ENCODE assay signal across 7 cellular contexts in genomic region chr9:120916573-120916972, GRCh38. TPM values are rescaled to one million over a fixed set of nuclear protein-coding genes. Genes with fewer than 3 reads are reported as not detected.
DNase-seq lines count a peak whose midpoint lies in the region; ATAC-seq and TF ChIP-seq lines count a peak whose summit lies in the region.

No MANE protein-coding gene starts in this region.

- peak overlapping the region; percentile 83 for H3K27ac Mint-ChIP-seq in activated naive CD8-positive, alpha-beta T cell treated with anti-CD3 and anti-CD28 coated beads, Interleukin-2, amount 10 ng/mL, durations not matched to agents 7 days and 5 days
- peak overlapping the region; percentile 32 for H3K27ac Mint-ChIP-seq in stimulated activated memory B cell treated with anti-CD40 and anti-IgM and Interleukin-4, amounts not matched to agents 10 μg/mL and 1 μg/mL and 100 μg/mL, for 72 hours

- no peaks in the 10 kb centered on the region for H4K20me1 ChIP-seq in IMR-90 (ENCODE audit: insufficient read depth, low read length)

- peak; percentile 47 for TF ChIP-seq CTCF in IMR-90 (conservative IDR thresholded peaks at IDR 0.05; ENCODE audit: low read depth, low read length)

- no peak overlapping the region for H3K4ac ChIP-seq in IMR-90 (ENCODE audit: low read depth, low read length)

- no peak for TF ChIP-seq POLR2A in IMR-90 (IDR thresholded peaks at IDR 0.05; ENCODE audit: low read depth, low read length)

- 0 out of 2 replicates have a peak overlapping the region, but pooled peaks have one; percentile 20 for H2BK20ac ChIP-seq in IMR-90 (ENCODE audit: low read depth, low read length)

- peaks cover 68% of the 10 kb centered on the region for H3K36me3 Mint-ChIP-seq in activated naive CD8-positive, alpha-beta T cell treated with anti-CD3 and anti-CD28 coated beads, Interleukin-2, amount 10 ng/mL, durations not matched to agents 7 days and 5 days
- H3K36me3 Mint-ChIP-seq in stimulated activated memory B cell treated with anti-CD40 and anti-IgM and Interleukin-4, amounts not matched to agents 10 μg/mL and 1 μg/mL and 100 μg/mL, for 72 hours, result peaks cover 96% of the 10 kb centered on the region

- dilution Hi-C loops in IMR-90 (cut with HindIII; ENCODE audit: low sequenced_read_pairs, unreplicated experiment), result no loop called here

- H3K9ac ChIP-seq in IMR-90 (ENCODE audit: low read depth, low read length), result no peak overlapping the region

- H3K4me1 ChIP-seq in IMR-90 (ENCODE audit: control insufficient read depth, insufficient read depth, low read length), result peaks cover 16% of the 10 kb centered on the region

- no peak overlapping the region for H4K5ac ChIP-seq in IMR-90 (ENCODE audit: low read depth, low read length)

- no peak overlapping the region for H4K91ac ChIP-seq in IMR-90 (ENCODE audit: insufficient read depth, low read depth, low read length)

- no peak overlapping the region for H3K56ac ChIP-seq in IMR-90 (ENCODE audit: extremely low read depth, insufficient read depth, low read length)

- H3K27me3 Mint-ChIP-seq in activated naive CD8-positive, alpha-beta T cell treated with anti-CD3 and anti-CD28 coated beads, Interleukin-2, amount 10 ng/mL, durations not matched to agents 7 days and 5 days, result no peaks in the 10 kb centered on the region
- no peaks in the 10 kb centered on the region for H3K27me3 Mint-ChIP-seq in stimulated activated memory B cell treated with anti-CD40 and anti-IgM and Interleukin-4, amounts not matched to agents 10 μg/mL and 1 μg/mL and 100 μg/mL, for 72 hours

- peaks cover 14% of the 10 kb centered on the region for H3K9me1 ChIP-seq in IMR-90 (ENCODE audit: insufficient read depth, low read length)

- peak; percentile 49 for TF ChIP-seq RAD21 in IMR-90 (IDR thresholded peaks at IDR 0.05; ENCODE audit: low read length)

- H2BK5ac ChIP-seq in IMR-90 (ENCODE audit: low read depth, low read length, poor library complexity, severe bottlenecking), result no peak overlapping the region

- no peak overlapping the region for H3K4me2 ChIP-seq in IMR-90 (ENCODE audit: low read depth, low read length)

- H4K8ac ChIP-seq in IMR-90 (ENCODE audit: low read depth in 2 of 2, low read length in 2 of 2), result no peak overlapping the region

- H3K36me3 ChIP-seq in IMR-90 (ENCODE audit: control insufficient read depth, insufficient read depth, low read length), result peaks cover 2% of the 10 kb centered on the region; the same call in 1 of the 2 replicates

- no peaks in the 10 kb centered on the region for H3K27me3 ChIP-seq in IMR-90 (ENCODE audit: control insufficient read depth, insufficient read depth, low read length)

- H2BK120ac ChIP-seq in IMR-90 (ENCODE audit: low read depth, low read length), result no peak overlapping the region

- H3K14ac ChIP-seq in IMR-90 (replicated peaks; ENCODE audit: low read depth, low read length), result no peak overlapping the region

- H2AK5ac ChIP-seq in IMR-90 (ENCODE audit: low read depth, low read length), result peak overlapping the region; percentile 83; the same call in 1 of the 2 replicates

- peaks cover 0 to 17% of the 10 kb centered on the region in 2 experiments; a peak in 2 of 4 replicates for H3K79me1 ChIP-seq in IMR-90 (ENCODE audit: low read depth in 1 of 2, low read length in 2 of 2)

- H3K18ac ChIP-seq in IMR-90 (ENCODE audit: low read depth, low read length), result no peak overlapping the region

- no peak overlapping the region for H2BK15ac ChIP-seq in IMR-90 (ENCODE audit: low read depth, low read length)

- H3K9me3 Mint-ChIP-seq in activated naive CD8-positive, alpha-beta T cell treated with anti-CD3 and anti-CD28 coated beads, Interleukin-2, amount 10 ng/mL, durations not matched to agents 7 days and 5 days, result peaks cover 5% of the 10 kb centered on the region
- H3K9me3 Mint-ChIP-seq in stimulated activated memory B cell treated with anti-CD40 and anti-IgM and Interleukin-4, amounts not matched to agents 10 μg/mL and 1 μg/mL and 100 μg/mL, for 72 hours, result peaks cover 2% of the 10 kb centered on the region

- 0 out of 2 replicates have a peak, but pooled peaks cover 2% of the 10 kb centered on the region for H3K9me3 ChIP-seq in IMR-90 (ENCODE audit: control insufficient read depth, insufficient read depth, low read length)

- in situ Hi-C loops in IMR-90 (cut with MboI; ENCODE audit: low sequenced_read_pairs), result no loop called here

- no peak overlapping the region for H3K23ac ChIP-seq in IMR-90 (ENCODE audit: low read depth, low read length)

- intact Hi-C loops in IMR-90 (cut with micrococcal nuclease) (no loop called here), left ventricle myocardium superior (cut with micrococcal nuclease) (no loop called here)

- no CpG with 5 or more reads among the region's 3 CpGs for WGBS in IMR-90 (ENCODE audit: extremely low coverage in 2 of 2, insufficient read length in 1 of 2), 2 experiments

- DNase-seq in IMR-90 (peak; percentile 64), left ventricle myocardium superior (peak; percentile 81), activated gamma-delta T cell (lab: John Stamatoyannopoulos, UW) (no peak), occipital lobe (lab: John Stamatoyannopoulos, UW) (no peak), cerebellar cortex (ENCODE audit: low spot score) (no peak)
- DNase-seq in activated naive CD8-positive, alpha-beta T cell treated with anti-CD3 and anti-CD28 coated beads, Interleukin-2, amount 10 ng/mL, durations not matched to agents 7 days and 5 days, result no peak

- H3K4me1 Mint-ChIP-seq in activated naive CD8-positive, alpha-beta T cell treated with anti-CD3 and anti-CD28 coated beads, Interleukin-2, amount 10 ng/mL, durations not matched to agents 7 days and 5 days, result peaks cover 66% of the 10 kb centered on the region
- peaks cover 87% of the 10 kb centered on the region for H3K4me1 Mint-ChIP-seq in stimulated activated memory B cell treated with anti-CD40 and anti-IgM and Interleukin-4, amounts not matched to agents 10 μg/mL and 1 μg/mL and 100 μg/mL, for 72 hours

- no peak overlapping the region for H3K27ac ChIP-seq in IMR-90 (ENCODE audit: insufficient read depth, low read length)

- POLR2A ChIA-PET in IMR-90 (lab: Charles Lee; ENCODE audit: unreplicated experiment), result no interaction called here
- POLR2A ChIA-PET in activated naive CD8-positive, alpha-beta T cell treated with anti-CD3 and anti-CD28 coated beads, Interleukin-2, amount 10 ng/mL, durations not matched to agents 7 days and 5 days (lab: Charles Lee), result interaction anchor here (0.7 to 2.9 kb wide), 11 partner anchors 9 to 39 kb away, joined by 3 to 38 read pairs (median 10); partner anchors contain the start of genes PHF19 and TRAF1

- peak; percentile 74 for ATAC-seq in IMR-90 (ENCODE audit: low read depth)
- no peak for ATAC-seq in activated naive CD8-positive, alpha-beta T cell treated with anti-CD3 and anti-CD28 coated beads, Interleukin-2, amount 10 ng/mL, durations not matched to agents 7 days and 5 days (ENCODE audit: low read depth)
- peak; percentile 52 for ATAC-seq in left ventricle myocardium superior
- ATAC-seq in stimulated activated memory B cell treated with anti-CD40 and anti-IgM and Interleukin-4, amounts not matched to agents 10 μg/mL and 1 μg/mL and 100 μg/mL, for 72 hours, result no peak

- no peak overlapping the region for H2AK9ac ChIP-seq in IMR-90 (replicated peaks; ENCODE audit: low read depth, low read length, poor library complexity)

- H3K4me3 Mint-ChIP-seq in activated naive CD8-positive, alpha-beta T cell treated with anti-CD3 and anti-CD28 coated beads, Interleukin-2, amount 10 ng/mL, durations not matched to agents 7 days and 5 days, result peak overlapping the region; percentile 60
- H3K4me3 Mint-ChIP-seq in stimulated activated memory B cell treated with anti-CD40 and anti-IgM and Interleukin-4, amounts not matched to agents 10 μg/mL and 1 μg/mL and 100 μg/mL, for 72 hours, result peak overlapping the region; percentile 34

- CTCF ChIA-PET in IMR-90 (lab: Yijun Ruan, JAX), result interaction anchor here (0.9 to 1.4 kb wide), 3 partner anchors 21 to 30 kb away, joined by 3 to 5 read pairs (median 4); no protein-coding TSS in a partner anchor

- H2AFZ ChIP-seq in IMR-90 (replicated peaks; ENCODE audit: low read length, poor library complexity), result peak overlapping the region; percentile 4

- BruUV-seq in IMR-90 (replicated peaks; lab: Mats Ljungman, UMichigan), result no TSS peak

- no peak overlapping the region for H3K4me3 ChIP-seq in IMR-90 (ENCODE audit: insufficient read depth, low read depth, low read length)

TF ChIP-seq in IMR-90, 13 proteins besides CTCF, POLR2A, EP300 and RAD21:
- TF ChIP-seq RCOR1 (IDR thresholded peaks at IDR 0.05; ENCODE audit: insufficient replicate concordance, low read length), result no peak
- no peak for TF ChIP-seq FOS (IDR thresholded peaks at IDR 0.05; ENCODE audit: low read depth, low read length)
- peak; percentile 49 for TF ChIP-seq CEBPB (IDR thresholded peaks at IDR 0.05; ENCODE audit: low read depth, low read length)
- TF ChIP-seq MAZ (IDR thresholded peaks at IDR 0.05; ENCODE audit: borderline replicate concordance, low read depth, low read length), result no peak
- no peak for TF ChIP-seq CHD1 (IDR thresholded peaks at IDR 0.05; ENCODE audit: low read depth, low read length)
- no peak for TF ChIP-seq NFE2L2 (IDR thresholded peaks at IDR 0.05; ENCODE audit: low read depth, low read length)
- no peak for TF ChIP-seq MXI1 (IDR thresholded peaks at IDR 0.05; ENCODE audit: borderline replicate concordance, low read depth, low read length)
- TF ChIP-seq RFX5 (IDR thresholded peaks at IDR 0.05; ENCODE audit: low read depth, low read length), result no peak

RNA-seq across cellular contexts. Expression of gene TRAF1, which starts 10.0 kb away (rescaled TPM):
- total RNA-seq in IMR-90 (2012; rRNA removed) (3.1 and 3.9 TPM in 2 replicates), left ventricle myocardium superior (2.4 TPM), occipital lobe (2.5 TPM)
- 3.7 and 4.1 TPM in 2 replicates for polyA plus RNA-seq in IMR-90 (2012; rRNA removed)
- 2.0 and 2.9 TPM in 2 replicates for polyA plus RNA-seq in IMR-90 (2012; cell fraction: cytosol; rRNA removed)
- polyA plus RNA-seq in IMR-90 (2012; cell fraction: nucleus; rRNA removed; ENCODE audit: low replicate concordance), result 5.6 and 6.9 TPM in 2 replicates
- 100 to 1,000 TPM in 1 of 2 experiments, 10 to 100 TPM in 1; 97.1 to 102 TPM for total RNA-seq in activated naive CD8-positive, alpha-beta T cell treated with anti-CD3 and anti-CD28 coated beads, Interleukin-2, amount 10 ng/mL, durations not matched to agents 7 days and 5 days

RNA-seq across cellular contexts. Expression of gene PHF19, which starts 39.6 kb away (rescaled TPM):
- total RNA-seq in IMR-90 (2012; rRNA removed), result 36.1 and 37.6 TPM in 2 replicates
- 55.6 and 56.9 TPM in 2 replicates for polyA plus RNA-seq in IMR-90 (2012; rRNA removed)
- polyA plus RNA-seq in IMR-90 (2012; cell fraction: cytosol; rRNA removed), result 52.9 and 59.9 TPM in 2 replicates
- 37.1 and 52.4 TPM in 2 replicates for polyA plus RNA-seq in IMR-90 (2012; cell fraction: nucleus; rRNA removed; ENCODE audit: low replicate concordance)
- total RNA-seq in activated naive CD8-positive, alpha-beta T cell treated with anti-CD3 and anti-CD28 coated beads, Interleukin-2, amount 10 ng/mL, durations not matched to agents 7 days and 5 days, result 100 to 1,000 TPM; 248 to 253 TPM
- 9.5 TPM for total RNA-seq in left ventricle myocardium superior
- 4.1 TPM for total RNA-seq in occipital lobe

Comparison
In these comparisons a context has a peak if more than half of its experiments do, and no peak if none do; other contexts are left out.
1. ATAC-seq: peak in IMR-90 (single experiment) and left ventricle myocardium superior (single experiment); none in activated naive CD8-positive, alpha-beta T cell treated with anti-CD3 and anti-CD28 coated beads, Interleukin-2, amount 10 ng/mL, durations not matched to agents 7 days and 5 days (single experiment) and stimulated activated memory B cell treated with anti-CD40 and anti-IgM and Interleukin-4, amounts not matched to agents 10 μg/mL and 1 μg/mL and 100 μg/mL, for 72 hours (single experiment).
2. DNase-seq: peak in IMR-90 (single experiment) and left ventricle myocardium superior (single experiment); none in activated naive CD8-positive, alpha-beta T cell treated with anti-CD3 and anti-CD28 coated beads, Interleukin-2, amount 10 ng/mL, durations not matched to agents 7 days and 5 days (single experiment), activated gamma-delta T cell (single experiment), occipital lobe (single experiment) and cerebellar cortex (single experiment).
3. RNA of gene TRAF1, which starts 10.0 kb away (total RNA-seq): 97.1 to 102 TPM in activated naive CD8-positive, alpha-beta T cell treated with anti-CD3 and anti-CD28 coated beads, Interleukin-2, amount 10 ng/mL, durations not matched to agents 7 days and 5 days; 3.1 to 3.9 TPM in IMR-90, 2.5 TPM in occipital lobe (single experiment) and 2.4 TPM in left ventricle myocardium superior (single experiment); every median in the first group is over 10 times any median in the second.